ENCODE assay signal across 9 cellular contexts in the genomic region with DNA sequence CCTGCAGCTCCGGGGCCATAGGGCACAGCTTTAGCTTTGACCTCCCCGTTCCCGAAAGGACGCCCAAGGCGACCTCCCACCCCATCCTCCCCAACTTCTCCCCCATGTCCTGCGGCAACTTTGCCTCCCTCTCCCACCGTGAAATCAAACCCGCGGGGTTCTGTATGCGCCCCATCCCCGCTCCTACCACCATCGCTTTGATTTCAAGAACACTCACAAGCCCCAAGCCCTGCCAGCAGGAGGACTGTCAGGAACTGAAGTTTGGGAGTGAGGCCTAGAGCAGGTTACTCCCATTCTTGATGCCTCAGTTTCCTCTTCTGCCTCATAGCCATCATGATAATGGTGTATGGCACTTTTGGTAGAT. TPM values are rescaled to one million over a fixed set of nuclear protein-coding genes. Genes with fewer than 3 reads are reported as not detected.
DNase-seq lines count a peak whose midpoint lies in the region; ATAC-seq and TF ChIP-seq lines count a peak whose summit lies in the region.
"Had no signal": no experiment of that assay in that cellular context is flagged by ENCODE, and none has a peak within 500 bp of the region (broad histone marks: within the 10 kb centered on the region; RNA-seq: fewer than 3 reads in every experiment).

No MANE protein-coding gene starts in this region.

- dilution Hi-C loops in mammary epithelial cell (cut with HindIII; ENCODE audit: low sequenced_read_pairs) = loop anchor here (25.0 kb wide), 1 partner anchor 474 kb away; no protein-coding TSS in a partner anchor

- H4K20me1 ChIP-seq in mammary epithelial cell (ENCODE audit: insufficient read depth, low read length) = no peaks in the 10 kb centered on the region

- H3K36me3 ChIP-seq in left ventricle myocardium inferior (no peaks in the 10 kb centered on the region), mammary epithelial cell (ENCODE audit: insufficient read depth, low read length) (no peaks in the 10 kb centered on the region), urinary bladder (ENCODE audit: insufficient read depth) (no peaks in the 10 kb centered on the region)

- H3K27ac Mint-ChIP-seq in mesothelial cell of epicardium = peak overlapping the region; percentile 97

- H3K4me1 ChIP-seq in left ventricle myocardium inferior (peaks cover 24% of the 10 kb centered on the region), mammary epithelial cell (ENCODE audit: insufficient read depth, low read length) (peaks cover 37% of the 10 kb centered on the region), urinary bladder (ENCODE audit: insufficient read depth) (no peaks in the 10 kb centered on the region)

- H3K4me3 ChIP-seq in left ventricle myocardium inferior (peak overlapping the region; percentile 77), mammary epithelial cell (replicated peaks in 1 of 3; ENCODE audit: insufficient read depth in 1 of 3, low read depth in 2 of 3, low read length in 3 of 3) (peak overlapping the region; percentile 50 to 83 (median 71)), urinary bladder (ENCODE audit: low read depth, low read length) (peak overlapping the region; percentile 59)

- CTCF ChIA-PET in mammary epithelial cell (lab: Charles Lee; ENCODE audit: low non-redundant PET) = no interaction called here

- H3K27ac ChIP-seq in left ventricle myocardium inferior (replicated peaks) (peak overlapping the region; percentile 75), mammary epithelial cell (ENCODE audit: insufficient read depth, low read depth, low read length) (peak overlapping the region; percentile 73), urinary bladder (ENCODE audit: low read depth) (peak overlapping the region; percentile 77)

- no peaks in the 10 kb centered on the region for H3K9me3 Mint-ChIP-seq in mesothelial cell of epicardium

- no peaks in the 10 kb centered on the region for H3K36me3 Mint-ChIP-seq in mesothelial cell of epicardium

- ATAC-seq in Right ventricle myocardium superior (ENCODE audit: poor library complexity) = no peak
- no peak for ATAC-seq in GM21360 (IDR thresholded peaks at IDR 0.05; ENCODE audit: unreplicated experiment)

- peaks cover 31% of the 10 kb centered on the region for H3K4me1 Mint-ChIP-seq in mesothelial cell of epicardium

- WGBS in mammary epithelial cell (ENCODE audit: low coverage, missing lambda C conversion rate) = 83% methylated on average over 8 of the region's 12 CpGs
- WGBS in urinary bladder = 47% methylated on average over 12 of the region's 12 CpGs

- intact Hi-C loops in left ventricle myocardium inferior (cut with micrococcal nuclease) (no loop called here), Right ventricle myocardium superior (cut with DNase I) (loop anchor here (5.0 to 10.0 kb wide), 3 partner anchors 616 to 1469 kb away; no protein-coding TSS in a partner anchor), mammary epithelial cell (cut with micrococcal nuclease) (loop anchor here (2.0 to 10.0 kb wide), 7 partner anchors 20 to 1139 kb away; no protein-coding TSS in a partner anchor)

- peak overlapping the region; percentile 83 for H3K4me3 Mint-ChIP-seq in mesothelial cell of epicardium

- peak overlapping the region; percentile 100 for H3K4me2 ChIP-seq in mammary epithelial cell (ENCODE audit: insufficient read depth, low read depth, low read length)

- in situ Hi-C loops in mammary epithelial cell (cut with MboI; ENCODE audit: low sequenced_read_pairs in 2 of 2) = loop anchor here (10.0 to 25.0 kb wide), 5 partner anchors 224 to 1476 kb away; a partner anchor contains a TSS

- peak overlapping the region; percentile 85 for H2AFZ ChIP-seq in mammary epithelial cell (ENCODE audit: low read depth, low read length)

- DNase-seq in left ventricle myocardium inferior (no peak), Right ventricle myocardium superior (no peak), mammary epithelial cell (no peak), mesothelial cell of epicardium (ENCODE audit: low spot score in 2 of 2, unreplicated experiment in 2 of 2) (no peak), SK-N-DZ (ENCODE audit: low spot score) (no peak)
- DNase-seq in stimulated activated CD4-positive, alpha-beta T cell treated with anti-CD3 and anti-CD28 coated beads, Interleukin-12 subunit alpha, Interleukin-12 subunit beta, amount 100 ng/mL, for 4 hours = no peak
- DNase-seq: NK-92 treated with Interleukin-12 subunit alpha and Interleukin-12 subunit beta, amount 100 ng/mL, for 24 hours had no signal

- peaks cover 6% of the 10 kb centered on the region for H3K27me3 Mint-ChIP-seq in mesothelial cell of epicardium (ENCODE audit: low read depth)

- BruUV-seq in mammary epithelial cell (replicated peaks; lab: Mats Ljungman, UMichigan) = no TSS peak

- H3K9ac ChIP-seq in mammary epithelial cell (ENCODE audit: insufficient read depth, low read length) = peak overlapping the region; percentile 39

- H3K27me3 ChIP-seq in left ventricle myocardium inferior (ENCODE audit: low read depth) = peaks cover 8% of the 10 kb centered on the region
- H3K27me3 ChIP-seq in mammary epithelial cell (ENCODE audit: insufficient read depth, low read length) = no peaks in the 10 kb centered on the region

- H3K9me3 ChIP-seq in left ventricle myocardium inferior (replicated peaks) (no peaks in the 10 kb centered on the region), mammary epithelial cell (replicated peaks; ENCODE audit: insufficient read depth, low read length) (no peaks in the 10 kb centered on the region)

- peaks cover 56% of the 10 kb centered on the region for H3K79me2 ChIP-seq in mammary epithelial cell (ENCODE audit: insufficient read depth, low read length)

- TF ChIP-seq CTCF in left ventricle myocardium inferior (IDR thresholded peaks at IDR 0.05; ENCODE audit: borderline replicate concordance) (no peak), mammary epithelial cell (conservative IDR thresholded peaks at IDR 0.05 in 1 of 2, IDR thresholded peaks at IDR 0.05 in 1 of 2; ENCODE audit: extremely low read depth in 1 of 2, insufficient read depth in 1 of 2, low read depth in 1 of 2, low read length in 2 of 2) (no peak), mesothelial cell of epicardium (IDR thresholded peaks at IDR 0.05; ENCODE audit: unreplicated experiment) (no peak)

RNA-seq across cellular contexts. Expression of a gene that starts 2.3 kb away (rescaled TPM):
- 15.3 TPM for total RNA-seq in left ventricle myocardium inferior
- total RNA-seq in Right ventricle myocardium superior = 22.1 TPM
- total RNA-seq in mammary epithelial cell = 10 to 100 TPM; 38.9 to 46.3 TPM
- 29.4 TPM for polyA plus RNA-seq in mammary epithelial cell
- 53.0 TPM for polyA minus RNA-seq in mammary epithelial cell
- total RNA-seq in mesothelial cell of epicardium = 143 to 151 TPM (median 145 TPM) in 3 replicates
- 11.7 TPM for total RNA-seq in urinary bladder
- polyA plus RNA-seq in urinary bladder = 17.1 TPM
- polyA plus RNA-seq in SK-N-DZ (2014; cell fraction: cytosol; rRNA removed) = 8.8 and 12.8 TPM in 2 replicates
- polyA plus RNA-seq in SK-N-DZ (2014; cell fraction: nucleus; rRNA removed) = 14.7 and 30.1 TPM in 2 replicates

RNA-seq across cellular contexts. Expression of a gene that starts 7.8 kb away (rescaled TPM):
- total RNA-seq in left ventricle myocardium inferior = 30.8 TPM
- total RNA-seq in Right ventricle myocardium superior = 33.1 TPM
- 10 to 100 TPM; 28.7 to 35.4 TPM for total RNA-seq in mammary epithelial cell
- 31.3 TPM for polyA plus RNA-seq in mammary epithelial cell
- 41.2 TPM for polyA minus RNA-seq in mammary epithelial cell
- total RNA-seq in mesothelial cell of epicardium = 36.6 to 40.0 TPM (median 38.0 TPM) in 3 replicates
- total RNA-seq in urinary bladder = 17.0 TPM
- polyA plus RNA-seq in urinary bladder = 17.6 TPM
- 20.2 and 32.6 TPM in 2 replicates for polyA plus RNA-seq in SK-N-DZ (2014; cell fraction: cytosol; rRNA removed)
- polyA plus RNA-seq in SK-N-DZ (2014; cell fraction: nucleus; rRNA removed) = 19.5 and 31.2 TPM in 2 replicates

RNA-seq across cellular contexts. Expression of a gene that starts 56.9 kb away (rescaled TPM):
- 51.1 TPM for total RNA-seq in left ventricle myocardium inferior
- total RNA-seq in Right ventricle myocardium superior = 50.9 TPM
- 10 to 100 TPM; 22.5 to 93.1 TPM for total RNA-seq in mammary epithelial cell
- polyA plus RNA-seq in mammary epithelial cell = 42.9 TPM
- polyA minus RNA-seq in mammary epithelial cell = 22.4 TPM
- 103 to 107 TPM (median 105 TPM) in 3 replicates for total RNA-seq in mesothelial cell of epicardium
- total RNA-seq in urinary bladder = 57.3 TPM
- 88.1 TPM for polyA plus RNA-seq in urinary bladder
- 34.8 and 42.6 TPM in 2 replicates for polyA plus RNA-seq in SK-N-DZ (2014; cell fraction: cytosol; rRNA removed)
- polyA plus RNA-seq in SK-N-DZ (2014; cell fraction: nucleus; rRNA removed) = 32.7 and 42.1 TPM in 2 replicates
